1 cellular context compared by ENCODE assay signal in the genomic region with DNA sequence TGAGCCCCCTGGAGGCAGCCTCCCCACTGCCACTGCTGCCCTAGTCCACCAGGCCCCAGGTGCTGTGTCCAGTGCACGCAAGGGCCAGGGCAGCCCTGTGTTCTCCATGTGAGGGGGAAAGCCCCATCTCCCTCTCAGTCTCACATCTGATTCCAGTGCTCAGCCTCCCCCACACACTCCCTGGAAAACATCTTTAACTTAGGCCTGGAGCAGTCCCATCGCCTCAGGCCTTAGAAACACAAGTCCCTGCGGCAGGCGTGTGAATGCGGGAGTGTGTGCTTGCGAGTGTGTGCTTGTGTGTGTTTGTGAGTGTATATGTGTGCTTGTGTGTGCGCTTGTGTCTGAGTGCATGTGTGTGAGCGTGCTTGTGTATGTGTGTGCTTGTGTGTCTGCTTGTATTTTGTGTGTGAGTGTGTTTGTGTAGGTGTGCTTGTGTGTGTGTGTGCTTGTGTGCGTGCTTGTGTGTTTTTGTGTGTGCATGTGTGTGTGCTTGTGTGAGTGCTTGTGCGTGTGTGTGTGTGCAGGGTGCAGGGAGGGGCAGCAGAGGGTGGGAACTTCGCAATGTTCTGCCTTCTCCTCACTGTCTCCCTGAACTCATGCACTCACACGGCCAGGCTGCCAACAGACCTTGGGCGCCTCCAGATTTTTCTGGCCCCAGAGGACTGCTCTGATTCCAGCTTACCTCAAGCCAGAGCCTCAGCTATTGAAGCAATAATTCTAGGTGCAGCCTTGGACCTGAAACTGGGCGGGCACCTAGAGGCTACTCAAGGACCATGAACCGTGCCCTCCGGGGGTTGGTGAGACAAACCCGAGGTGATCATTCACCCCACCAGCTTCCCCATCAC.
TF ChIP-seq lines count a peak whose summit lies in the region.

No MANE protein-coding gene starts in this region.

TF ChIP-seq in H1, 55 proteins besides CTCF, POLR2A, EP300 and RAD21:
- no peak for TF ChIP-seq TAF1 (IDR thresholded peaks at IDR 0.05; ENCODE audit: low read depth, low read length)
- TF ChIP-seq CTBP2 (IDR thresholded peaks at IDR 0.05; ENCODE audit: borderline replicate concordance, insufficient read depth, insufficient read length, low read length): no peak
- no peak for TF ChIP-seq SIRT6 (IDR thresholded peaks at IDR 0.05; ENCODE audit: low read length)
